In genomic region chr15:81023483-81024264, GRCh38 we compare ENCODE assay signal across 8 cellular contexts. TPM values are rescaled to one million over a fixed set of nuclear protein-coding genes. Genes with fewer than 3 reads are reported as not detected.
DNase-seq lines count a peak whose midpoint lies in the region; ATAC-seq and TF ChIP-seq lines count a peak whose summit lies in the region.

No MANE protein-coding gene starts in this region.

- peak overlapping the region; percentile 17 for H3K27ac ChIP-seq in HUES48 (ENCODE audit: low read depth, low read length)
- H3K27ac ChIP-seq in gastrocnemius medialis, result peak overlapping the region; percentile 52 to 70 (median 63)

- H3K4me3 ChIP-seq in HUES48 (ENCODE audit: low read depth, low read length) (no peak overlapping the region), gastrocnemius medialis (no peak overlapping the region)

- peaks cover 4% of the 10 kb centered on the region for H3K36me3 Mint-ChIP-seq in activated naive CD8-positive, alpha-beta T cell treated with anti-CD3 and anti-CD28 coated beads for 36 hours

- H3K9me3 Mint-ChIP-seq in activated naive CD8-positive, alpha-beta T cell treated with anti-CD3 and anti-CD28 coated beads for 36 hours, result no peaks in the 10 kb centered on the region

- H3K9me3 ChIP-seq in HUES48 (ENCODE audit: control insufficient read depth, insufficient read depth, low read length) (no peaks in the 10 kb centered on the region), gastrocnemius medialis (no peaks in the 10 kb centered on the region)

- TF ChIP-seq CTCF in gastrocnemius medialis (IDR thresholded peaks at IDR 0.05 in 4 of 5, conservative IDR thresholded peaks at IDR 0.05 in 1 of 5), result no peak

- peak; percentile 81 for DNase-seq in GM03348 (ENCODE audit: low spot score)
- DNase-seq in activated naive CD8-positive, alpha-beta T cell treated with anti-CD3 and anti-CD28 coated beads for 36 hours, result peak; percentile 37
- peak; percentile 84 for DNase-seq in left cardiac atrium
- DNase-seq in gastrocnemius medialis, result peak; percentile 71 to 79
- no peak for DNase-seq in NAMALWA (ENCODE audit: low spot score)
- no peak for DNase-seq in COLO829 (ENCODE audit: low spot score)

- peak overlapping the region; percentile 10; the same call in 1 of the 2 replicates for H3K9ac ChIP-seq in HUES48 (ENCODE audit: low read depth, low read length)

- H3K4me1 ChIP-seq in HUES48 (ENCODE audit: control insufficient read depth, insufficient read depth, low read length), result peaks cover 15% of the 10 kb centered on the region
- H3K4me1 ChIP-seq in gastrocnemius medialis, result peaks cover 10 to 11% of the 10 kb centered on the region in 2 donors

- H3K4me1 Mint-ChIP-seq in activated naive CD8-positive, alpha-beta T cell treated with anti-CD3 and anti-CD28 coated beads for 36 hours, result peaks cover 26% of the 10 kb centered on the region

- peak overlapping the region; percentile 40 for H3K4me3 Mint-ChIP-seq in activated naive CD8-positive, alpha-beta T cell treated with anti-CD3 and anti-CD28 coated beads for 36 hours

- in situ Hi-C loops in gastrocnemius medialis (cut with MboI; ENCODE audit: low sequenced_read_pairs in 4 of 4), result no loop called here

- H3K27me3 ChIP-seq in HUES48 (ENCODE audit: control insufficient read depth, insufficient read depth, low read length) (no peaks in the 10 kb centered on the region), gastrocnemius medialis (no peaks in the 10 kb centered on the region)

- H3K36me3 ChIP-seq in HUES48 (ENCODE audit: control insufficient read depth, insufficient read depth, low read length) (no peaks in the 10 kb centered on the region), gastrocnemius medialis (no peaks in the 10 kb centered on the region)

- intact Hi-C loops in left cardiac atrium (cut with DNase I), result no loop called here
- intact Hi-C loops in gastrocnemius medialis (cut with DNase I; ENCODE audit: low total_unique reads), result no loop called here

- H3K27me3 Mint-ChIP-seq in activated naive CD8-positive, alpha-beta T cell treated with anti-CD3 and anti-CD28 coated beads for 36 hours, result no peaks in the 10 kb centered on the region

- H3K27ac Mint-ChIP-seq in activated naive CD8-positive, alpha-beta T cell treated with anti-CD3 and anti-CD28 coated beads for 36 hours, result peak overlapping the region; percentile 95

- ATAC-seq in GM21423 (IDR thresholded peaks at IDR 0.05; ENCODE audit: unreplicated experiment), result peak; percentile 93
- peak; percentile 95 to 96 for ATAC-seq in left cardiac atrium
- peak; percentile 84 to 91 for ATAC-seq in gastrocnemius medialis

- peak in 1 of 2 donors; percentile 8 for TF ChIP-seq POLR2A in gastrocnemius medialis (IDR thresholded peaks at IDR 0.05)

RNA-seq across cellular contexts. Expression of gene TLNRD1, which starts 23.0 kb away (rescaled TPM):
- total RNA-seq in activated naive CD8-positive, alpha-beta T cell treated with anti-CD3 and anti-CD28 coated beads for 36 hours, result 10 to 100 TPM; 28.2 to 29.9 TPM
- 10 to 100 TPM in 1 of 2 donors, 1 to 10 TPM in 1; 9.2 to 19.5 TPM for total RNA-seq in left cardiac atrium
- 1 to 10 TPM; 1.9 to 8.1 (median 3.3) TPM for total RNA-seq in gastrocnemius medialis

RNA-seq across cellular contexts. Expression of gene MESD, which starts 34.1 kb away (rescaled TPM):
- 10 to 100 TPM; 20.7 to 21.0 TPM for total RNA-seq in activated naive CD8-positive, alpha-beta T cell treated with anti-CD3 and anti-CD28 coated beads for 36 hours
- total RNA-seq in left cardiac atrium (10 to 100 TPM; 17.3 to 19.4 TPM), gastrocnemius medialis (1 to 10 TPM; 5.5 to 7.9 (median 6.6) TPM)

Comparison
In these comparisons a context has a peak if more than half of its experiments do, and no peak if none do; other contexts are left out.
1. DNase-seq: peak in GM03348 (single experiment), activated naive CD8-positive, alpha-beta T cell treated with anti-CD3 and anti-CD28 coated beads for 36 hours (single experiment), left cardiac atrium (single experiment) and gastrocnemius medialis (2 of 2); none in NAMALWA (single experiment) and COLO829 (single experiment).
2. Peak in every context shown above with its lines, with median percentiles within 50 percentile points of each other: ATAC-seq.